Comparison of ENCODE assay signal across 2 cellular contexts in genomic region chr6:107488174-107488874, GRCh38.
TF ChIP-seq lines count a peak whose summit lies in the region.

No MANE protein-coding gene starts in this region.

TF ChIP-seq in SK-N-SH, 30 proteins besides CTCF, POLR2A, EP300 and RAD21 (continued from another document):
- TF ChIP-seq FOSL2 (IDR thresholded peaks at IDR 0.05; ENCODE audit: borderline replicate concordance, low read depth) (no peak), MXI1 (IDR thresholded peaks at IDR 0.05; ENCODE audit: low read depth, low read length) (no peak)

TF ChIP-seq in SK-N-SH treated with all-trans-retinoic acid at 6 μM for 48 hours, 23 proteins besides CTCF, POLR2A, EP300 and RAD21:
- TF ChIP-seq TSHZ2 (CRISPR knock-in tag; IDR thresholded peaks at IDR 0.05) = no peak
- no peak for TF ChIP-seq PPARA (CRISPR knock-in tag; IDR thresholded peaks at IDR 0.05; ENCODE audit: borderline replicate concordance)
- no peak for TF ChIP-seq ARNTL (CRISPR knock-in tag; IDR thresholded peaks at IDR 0.05; ENCODE audit: borderline replicate concordance, low read depth)
- TF ChIP-seq ISL1 (CRISPR knock-in tag; IDR thresholded peaks at IDR 0.05) = no peak
- no peak for TF ChIP-seq TOX (CRISPR knock-in tag; IDR thresholded peaks at IDR 0.05; ENCODE audit: borderline replicate concordance)
- TF ChIP-seq OSR1 (CRISPR knock-in tag; IDR thresholded peaks at IDR 0.05) = no peak
- TF ChIP-seq ZNF70 (CRISPR knock-in tag; IDR thresholded peaks at IDR 0.05) = no peak
- no peak for TF ChIP-seq CREB5 (CRISPR knock-in tag; IDR thresholded peaks at IDR 0.05; ENCODE audit: low read depth)
- no peak for TF ChIP-seq BACH2 (CRISPR knock-in tag; IDR thresholded peaks at IDR 0.05; ENCODE audit: borderline replicate concordance)
- TF ChIP-seq TCF4 (CRISPR knock-in tag; IDR thresholded peaks at IDR 0.05; ENCODE audit: borderline replicate concordance) = no peak
- no peak for TF ChIP-seq PATZ1 (CRISPR knock-in tag; IDR thresholded peaks at IDR 0.05; ENCODE audit: borderline replicate concordance)
- TF ChIP-seq ZFP30 (CRISPR knock-in tag; IDR thresholded peaks at IDR 0.05) = no peak
- no peak for TF ChIP-seq ZFP3 (CRISPR knock-in tag; IDR thresholded peaks at IDR 0.05)
- TF ChIP-seq ZNF565 (CRISPR knock-in tag; conservative IDR thresholded peaks at IDR 0.05; ENCODE audit: low read depth) = no peak
- no peak for TF ChIP-seq CSRNP3 (CRISPR knock-in tag; IDR thresholded peaks at IDR 0.05)
- TF ChIP-seq POU6F1 (CRISPR knock-in tag; IDR thresholded peaks at IDR 0.05; ENCODE audit: borderline replicate concordance, low read depth) = no peak
- TF ChIP-seq GLIS3 (CRISPR knock-in tag; IDR thresholded peaks at IDR 0.05) = no peak
- TF ChIP-seq ESRRG (CRISPR knock-in tag; IDR thresholded peaks at IDR 0.05) = no peak
TF ChIP-seq in SK-N-SH treated with all-trans-retinoic acid at 6 μM for 48 hours: peak in this region for 0.
